In genomic region chr6:69780585-69781178, GRCh38 we compare ENCODE assay signal across 13 cellular contexts. TPM values are rescaled to one million over a fixed set of nuclear protein-coding genes. Genes with fewer than 3 reads are reported as not detected.
A peak's percentile ranks its signal among the peaks of the same experiment; 100 is the strongest.
DNase-seq lines count a peak whose midpoint lies in the region; ATAC-seq, FAIRE-seq and TF ChIP-seq lines count a peak whose summit lies in the region.
"Had no signal": no experiment of that assay in that cellular context is flagged by ENCODE, and none has a peak within 500 bp of the region (broad histone marks: within the 10 kb centered on the region; RNA-seq: fewer than 3 reads in every experiment).

No MANE protein-coding gene starts in this region.

- no peak for DNase-seq in activated naive CD4-positive, alpha-beta T cell treated with anti-CD3 and anti-CD28 coated beads for 36 hours
- no peak for DNase-seq in activated naive CD4-positive, alpha-beta T cell treated with Interleukin-2 at 50 U/mL for 16 hours
- no peak for DNase-seq in RWPE2 (ENCODE audit: low spot score)
- peak; percentile 30 to 69 for DNase-seq in foreskin keratinocyte
- DNase-seq in small intestine, result peak; percentile 90
- DNase-seq in glomerular visceral epithelial cell (ENCODE audit: extremely low spot score), result no peak
- DNase-seq in NAMALWA (ENCODE audit: low spot score), result no peak
- no peak for DNase-seq in NCI-H526 (lab: John Stamatoyannopoulos, UW)
- DNase-seq: Karpas-422; NCI-H2081 treated with DMSO at 0.1 percent for 48 hours; NK-92 treated with Interleukin-12 subunit alpha and Interleukin-12 subunit beta, amount 100 ng/mL, for 24 hours; transverse colon had no signal

- H3K4me3 ChIP-seq in RWPE2 (ENCODE audit: severe bottlenecking) (no peak overlapping the region), small intestine (ENCODE audit: low read depth in 1 of 2, low read length in 2 of 2) (no peak overlapping the region)
- H3K4me3 ChIP-seq: transverse colon had no signal

- H3K4me1 ChIP-seq in RWPE2 (ENCODE audit: insufficient read depth, poor library complexity, severe bottlenecking), result peaks cover 10% of the 10 kb centered on the region
- peaks cover 15% of the 10 kb centered on the region for H3K4me1 ChIP-seq in foreskin keratinocyte
- H3K4me1 ChIP-seq in small intestine (ENCODE audit: control insufficient read depth in 2 of 2, insufficient read depth in 1 of 2, low read depth in 1 of 2, low read length in 1 of 2), result peaks cover 5 to 6% of the 10 kb centered on the region in 2 donors

- ATAC-seq in RWPE2 (ENCODE audit: low read depth) (peak; percentile 79), foreskin keratinocyte (peak; percentile 97)

- no peak for TF ChIP-seq CTCF in RWPE2 (IDR thresholded peaks at IDR 0.05; ENCODE audit: poor library complexity, severe bottlenecking)
- no peak for TF ChIP-seq CTCF in foreskin keratinocyte (conservative IDR thresholded peaks at IDR 0.05)

- no peak for FAIRE-seq in small intestine (lab: Jason Lieb, UNC)

- peaks cover 24% of the 10 kb centered on the region for H3K36me3 Mint-ChIP-seq in activated naive CD4-positive, alpha-beta T cell treated with anti-CD3 and anti-CD28 coated beads for 36 hours (ENCODE audit: low read depth)

- 26 to 44% (median 34%) methylated on average over 2 of the region's 2 CpGs for WGBS in small intestine, 3 donors

- H3K27me3 Mint-ChIP-seq in activated naive CD4-positive, alpha-beta T cell treated with anti-CD3 and anti-CD28 coated beads for 36 hours (ENCODE audit: low read depth), result no peaks in the 10 kb centered on the region

- peak overlapping the region; percentile 12 for H3K27ac Mint-ChIP-seq in activated naive CD4-positive, alpha-beta T cell treated with anti-CD3 and anti-CD28 coated beads for 36 hours

- no peaks in the 10 kb centered on the region for H3K9me3 ChIP-seq in RWPE2 (ENCODE audit: severe bottlenecking)
- no peaks in the 10 kb centered on the region for H3K9me3 ChIP-seq in small intestine (ENCODE audit: control insufficient read depth, low read depth)
- H3K9me3 ChIP-seq: transverse colon had no signal

- H3K9me3 Mint-ChIP-seq in activated naive CD4-positive, alpha-beta T cell treated with anti-CD3 and anti-CD28 coated beads for 36 hours, result no peaks in the 10 kb centered on the region

- H3K27me3 ChIP-seq in RWPE2 (ENCODE audit: insufficient read depth, poor library complexity, severe bottlenecking), result no peaks in the 10 kb centered on the region
- H3K27me3 ChIP-seq in foreskin keratinocyte, result no peaks in the 10 kb centered on the region
- no peaks in the 10 kb centered on the region for H3K27me3 ChIP-seq in small intestine (ENCODE audit: control insufficient read depth in 2 of 2, insufficient read depth in 2 of 2, low read length in 2 of 2)
- H3K27me3 ChIP-seq: transverse colon had no signal

- CTCF ChIA-PET in activated naive CD4-positive, alpha-beta T cell treated with anti-CD3 and anti-CD28 coated beads for 36 hours (lab: Charles Lee), result interaction anchor here (0.6 to 1.3 kb wide), 3 partner anchors 10 to 16 kb away, joined by 3 to 5 read pairs (median 4); no protein-coding TSS in a partner anchor

- H3K4me1 Mint-ChIP-seq in activated naive CD4-positive, alpha-beta T cell treated with anti-CD3 and anti-CD28 coated beads for 36 hours (ENCODE audit: low read depth), result peaks cover 46% of the 10 kb centered on the region

- H3K27ac ChIP-seq in RWPE2 (ENCODE audit: poor library complexity, severe bottlenecking) (no peak overlapping the region), foreskin keratinocyte (peak overlapping the region; percentile 38), small intestine (ENCODE audit: low read depth in 1 of 2, low read length in 1 of 2) (peak overlapping the region in 1 of 2 donors; percentile 68)
- H3K27ac ChIP-seq: VCaP had no signal

- H3K36me3 ChIP-seq in RWPE2 (ENCODE audit: low read depth) (no peaks in the 10 kb centered on the region), small intestine (ENCODE audit: control insufficient read depth in 2 of 2, insufficient read depth in 2 of 2, low read length in 2 of 2) (peaks cover 0 to 3% of the 10 kb centered on the region in 2 donors)
- H3K36me3 ChIP-seq: transverse colon had no signal

- H3K4me3 Mint-ChIP-seq in activated naive CD4-positive, alpha-beta T cell treated with anti-CD3 and anti-CD28 coated beads for 36 hours, result no peak overlapping the region

- intact Hi-C loops in activated naive CD4-positive, alpha-beta T cell treated with anti-CD3 and anti-CD28 coated beads for 36 hours (cut with micrococcal nuclease), result no loop called here

RNA-seq across cellular contexts. Expression of gene LMBRD1, which starts 16.1 kb away (rescaled TPM):
- 10 to 100 TPM; 10.7 to 12.7 TPM for total RNA-seq in activated naive CD4-positive, alpha-beta T cell treated with anti-CD3 and anti-CD28 coated beads for 36 hours
- total RNA-seq in foreskin keratinocyte, result 18.1 and 21.2 TPM in 2 replicates
- polyA plus RNA-seq in foreskin keratinocyte, result 13.0 and 13.6 TPM in 2 replicates
- polyA plus RNA-seq in small intestine, result 10 to 100 TPM; 23.5 to 38.6 (median 33.5) TPM

Comparison
In these comparisons a context has a peak if more than half of its experiments do, and no peak if none do; other contexts are left out.
1. DNase-seq: peak in foreskin keratinocyte (2 of 2) and small intestine (single experiment); none in activated naive CD4-positive, alpha-beta T cell treated with anti-CD3 and anti-CD28 coated beads for 36 hours (single experiment), activated naive CD4-positive, alpha-beta T cell treated with Interleukin-2 at 50 U/mL for 16 hours (single experiment), RWPE2 (single experiment), glomerular visceral epithelial cell (single experiment), NAMALWA (single experiment) and NCI-H526 (0 of 2).